8 cellular contexts compared by ENCODE assay signal in genomic region chr22:32880906-32881596, GRCh38.
DNase-seq lines count a peak whose midpoint lies in the region; ATAC-seq and TF ChIP-seq lines count a peak whose summit lies in the region.

No MANE protein-coding gene starts in this region.

- H4K20me1 ChIP-seq in smooth muscle cell (ENCODE audit: low read depth) = peaks cover 7% of the 10 kb centered on the region

- TF ChIP-seq POLR2A in heart left ventricle (IDR thresholded peaks at IDR 0.05) = no peak

- TF ChIP-seq CTCF in heart left ventricle (IDR thresholded peaks at IDR 0.05) (no peak), smooth muscle cell (IDR thresholded peaks at IDR 0.05; ENCODE audit: borderline replicate concordance, insufficient read depth, poor library complexity, severe bottlenecking) (no peak), GM13976 (IDR thresholded peaks at IDR 0.05; ENCODE audit: borderline replicate concordance, control extremely low read depth, extremely low read depth, insufficient read depth, missing control alignments) (no peak)

- 16 to 27% (median 21%) methylated on average over 18 to 20 of the region's 20 CpGs for WGBS in heart left ventricle, 4 donors
- 28% methylated on average over 20 of the region's 20 CpGs for WGBS in smooth muscle cell (ENCODE audit: low lambda C conversion rate)

- H3K4me1 ChIP-seq in heart left ventricle (peaks cover 3 to 25% (median 13%) of the 10 kb centered on the region in 12 donors), smooth muscle cell (ENCODE audit: low read depth) (no peaks in the 10 kb centered on the region)

- no peaks in the 10 kb centered on the region for H3K36me3 Mint-ChIP-seq in T-cell

- H3K27ac ChIP-seq in heart left ventricle (peak overlapping the region in 11 of 12 donors; percentile 11 to 76 (median 49)), smooth muscle cell (ENCODE audit: low read depth) (peak overlapping the region; percentile 31)

- H3K27me3 ChIP-seq in heart left ventricle (no peaks in the 10 kb centered on the region), smooth muscle cell (ENCODE audit: low read depth) (no peaks in the 10 kb centered on the region)

- in situ Hi-C loops in GM13976 (cut with MboI; ENCODE audit: low sequenced_read_pairs, unreplicated experiment) = no loop called here

- no peaks in the 10 kb centered on the region for H3K9me3 Mint-ChIP-seq in T-cell

- H3K4me3 ChIP-seq in heart left ventricle (no peak overlapping the region), smooth muscle cell (no peak overlapping the region)

- CTCF ChIA-PET in T-cell (lab: Charles Lee) = interaction anchor here in 1 of 2 donors (0.6 kb wide), 1 partner anchor 67 kb away, joined by 3 read pairs; no protein-coding TSS in a partner anchor

- DNase-seq in HUDEP-2 (lab: John Stamatoyannopoulos, UW; ENCODE audit: unreplicated experiment in 76 of 76) (peak in 75 of 76 experiments; percentile 39 to 99 (median 96)), T-cell (peak in 13 of 34 experiments; percentile 1 to 25 (median 4)), heart left ventricle (peak; percentile 86 to 94 (median 92)), smooth muscle cell (lab: John Stamatoyannopoulos, UW; ENCODE audit: unreplicated experiment) (peak; percentile 38), GM13976 (ENCODE audit: low spot score) (no peak), NCI-H1048 (lab: John Stamatoyannopoulos, UW) (no peak), amniotic stem cell (lab: John Stamatoyannopoulos, UW) (no peak)

- H3K79me2 ChIP-seq in smooth muscle cell (ENCODE audit: low read depth) = no peaks in the 10 kb centered on the region

- no peak overlapping the region for H3K9ac ChIP-seq in smooth muscle cell (ENCODE audit: low read depth)

- H3K36me3 ChIP-seq in heart left ventricle (no peaks in the 10 kb centered on the region), smooth muscle cell (ENCODE audit: low read depth) (no peaks in the 10 kb centered on the region)

- no peaks in the 10 kb centered on the region for H3K9me3 ChIP-seq in heart left ventricle
- H3K9me3 ChIP-seq in smooth muscle cell (replicated peaks; ENCODE audit: low read depth) = no peaks in the 10 kb centered on the region

- ATAC-seq in T-cell (replicated peaks in 1 of 4) = peak in 3 of 4 experiments; percentile 53 to 80 (median 64)
- ATAC-seq in heart left ventricle = peak; percentile 96 to 99 (median 98)
- no peak for ATAC-seq in GM19324 (IDR thresholded peaks at IDR 0.05; ENCODE audit: low FRiP score, unreplicated experiment)

- peaks cover 11% of the 10 kb centered on the region for H3F3A ChIP-seq in smooth muscle cell (ENCODE audit: low read depth)

- POLR2A ChIA-PET in T-cell (lab: Charles Lee) = interaction anchor here in 1 of 2 donors (0.7 kb wide), 1 partner anchor 470 kb away, joined by 6 read pairs; no protein-coding TSS in a partner anchor

- peak overlapping the region; percentile 47 to 60 (median 54) for H3K4me3 Mint-ChIP-seq in T-cell

- H3K4me2 ChIP-seq in smooth muscle cell = peak overlapping the region; percentile 37

- H3K27ac Mint-ChIP-seq in T-cell = peak overlapping the region; percentile 56 to 75

- H2AFZ ChIP-seq in smooth muscle cell (ENCODE audit: low read depth) = no peak overlapping the region

- peaks cover 0 to 7% of the 10 kb centered on the region in 2 donors for H3K27me3 Mint-ChIP-seq in T-cell

- H3K4me1 Mint-ChIP-seq in T-cell = peaks cover 11 to 19% (median 14%) of the 10 kb centered on the region in 3 donors

- intact Hi-C loops in heart left ventricle (cut with DNase I) = loop anchor here in 3 of 10 donors (2.0 to 10.0 kb wide), 3 partner anchors 26 to 46 kb away; no protein-coding TSS in a partner anchor

Comparison
In these comparisons a context has a peak if more than half of its experiments do, and no peak if none do; other contexts are left out.
1. DNase-seq: peak in HUDEP-2 (75 of 76), heart left ventricle (5 of 5) and smooth muscle cell (single experiment); none in GM13976 (single experiment), NCI-H1048 (single experiment) and amniotic stem cell (single experiment).